8 cellular contexts compared by ENCODE assay signal in genomic region chr10:89414879-89415821, GRCh38. TPM values are rescaled to one million over a fixed set of nuclear protein-coding genes. Genes with fewer than 3 reads are reported as not detected.
DNase-seq lines count a peak whose midpoint lies in the region; ATAC-seq and TF ChIP-seq lines count a peak whose summit lies in the region.

No MANE protein-coding gene starts in this region.

- no peak for TF ChIP-seq CTCF in AG04450 (IDR thresholded peaks at IDR 0.05; ENCODE audit: low read depth, low read length)
- TF ChIP-seq CTCF in neutrophil (IDR thresholded peaks at IDR 0.05) = peak; percentile 5
- no peak for TF ChIP-seq CTCF in vagina (IDR thresholded peaks at IDR 0.05)

- peaks cover 3% of the 10 kb centered on the region for H3K9me3 ChIP-seq in AG04450 (ENCODE audit: control insufficient read depth, insufficient read depth, low read length)
- H3K9me3 ChIP-seq in neutrophil = no peaks in the 10 kb centered on the region
- no peaks in the 10 kb centered on the region for H3K9me3 ChIP-seq in vagina

- CTCF ChIA-PET in AG04450 (lab: Charles Lee) = interaction anchor here (0.5 to 2.0 kb wide), 3 partner anchors 42 to 197 kb away, joined by 4 to 7 read pairs (median 7); no protein-coding TSS in a partner anchor

- H3K4me1 ChIP-seq in neutrophil (ENCODE audit: control insufficient read depth in 1 of 2, insufficient read depth in 1 of 2, low read depth in 1 of 2, low read length in 1 of 2) (peaks cover 23 to 25% of the 10 kb centered on the region in 2 experiments), vagina (peaks cover 36% of the 10 kb centered on the region)

- H3K4me3 ChIP-seq in AG04450 (ENCODE audit: low read depth, low read length) (peak overlapping the region; percentile 76), neutrophil (ENCODE audit: low read depth in 1 of 2, low read length in 1 of 2) (peak overlapping the region; percentile 96 to 97), vagina (peak overlapping the region; percentile 85 to 88)

- no peak for DNase-seq in AG04450 (ENCODE audit: low read depth, low spot score)
- peak; percentile 28 for DNase-seq in RPMI8226
- DNase-seq in glomerular visceral epithelial cell (ENCODE audit: extremely low spot score) = peak; percentile 41
- no peak for DNase-seq in vagina (ENCODE audit: extremely low spot score in 2 of 2)

- peak overlapping the region; percentile 98 for H3K27ac Mint-ChIP-seq in activated naive CD4-positive, alpha-beta T cell treated with anti-CD3 and anti-CD28 coated beads, Interleukin-2, amount 50 U/mL, for 24 hours

- peaks cover 67% of the 10 kb centered on the region for H3K4me1 Mint-ChIP-seq in activated naive CD4-positive, alpha-beta T cell treated with anti-CD3 and anti-CD28 coated beads, Interleukin-2, amount 50 U/mL, for 24 hours

- H3K27ac ChIP-seq in AG04450 (ENCODE audit: low read depth, low read length) (peak overlapping the region; percentile 85), neutrophil (peak overlapping the region; percentile 94), vagina (peak overlapping the region; percentile 99)

- intact Hi-C loops in vagina (cut with DNase I) = no loop called here

- H3K36me3 Mint-ChIP-seq in activated naive CD4-positive, alpha-beta T cell treated with anti-CD3 and anti-CD28 coated beads, Interleukin-2, amount 50 U/mL, for 24 hours = peaks cover 9% of the 10 kb centered on the region

- no peaks in the 10 kb centered on the region for H3K27me3 Mint-ChIP-seq in activated naive CD4-positive, alpha-beta T cell treated with anti-CD3 and anti-CD28 coated beads, Interleukin-2, amount 50 U/mL, for 24 hours

- H3K36me3 ChIP-seq in neutrophil (peaks cover 13% of the 10 kb centered on the region), vagina (peaks cover 0 to 9% of the 10 kb centered on the region in 2 donors)

- no peak for TF ChIP-seq POLR2A in vagina (IDR thresholded peaks at IDR 0.05)

- peak overlapping the region; percentile 96 for H3K4me3 Mint-ChIP-seq in activated naive CD4-positive, alpha-beta T cell treated with anti-CD3 and anti-CD28 coated beads, Interleukin-2, amount 50 U/mL, for 24 hours

- POLR2A ChIA-PET in AG04450 (lab: Yijun Ruan, JAX) = interaction anchor here (1.0 to 1.3 kb wide), 2 partner anchors 22 to 87 kb away, joined by 3 to 6 read pairs; partner anchors contain the start of gene IFIT3

- ATAC-seq in GM18520 (IDR thresholded peaks at IDR 0.05; ENCODE audit: unreplicated experiment) (peak; percentile 17), HG03039 (IDR thresholded peaks at IDR 0.05; ENCODE audit: unreplicated experiment) (peak; percentile 35)

- H3K27me3 ChIP-seq in AG04450 (ENCODE audit: control insufficient read depth, insufficient read depth, low read length) (no peaks in the 10 kb centered on the region), neutrophil (peaks cover 16% of the 10 kb centered on the region), vagina (no peaks in the 10 kb centered on the region)

- no peaks in the 10 kb centered on the region for H3K9me3 Mint-ChIP-seq in activated naive CD4-positive, alpha-beta T cell treated with anti-CD3 and anti-CD28 coated beads, Interleukin-2, amount 50 U/mL, for 24 hours

RNA-seq across cellular contexts. Expression of gene IFIT5, which starts 0.8 kb away (rescaled TPM):
- 11.2 and 14.9 TPM in 2 replicates for polyA plus RNA-seq in AG04450 (2011; rRNA removed)
- polyA minus RNA-seq in AG04450 (2011; rRNA and poly(A)+ RNA removed) = 7.9 and 12.5 TPM in 2 replicates
- total RNA-seq in vagina = 9.1 TPM

RNA-seq across cellular contexts. Expression of gene IFIT1, which starts 22.7 kb away (rescaled TPM):
- 24.3 and 32.8 TPM in 2 replicates for polyA plus RNA-seq in AG04450 (2011; rRNA removed)
- polyA minus RNA-seq in AG04450 (2011; rRNA and poly(A)+ RNA removed) = 8.0 and 13.1 TPM in 2 replicates
- 7.4 TPM for total RNA-seq in vagina

RNA-seq across cellular contexts. Expression of gene IFIT1B, which starts 37.3 kb away (rescaled TPM):
- not detected in 2 replicates for polyA plus RNA-seq in AG04450 (2011; rRNA removed)
- not detected in 2 replicates for polyA minus RNA-seq in AG04450 (2011; rRNA and poly(A)+ RNA removed)
- total RNA-seq in vagina = not detected

Comparison
In these comparisons a context has a peak if more than half of its experiments do, and no peak if none do; other contexts are left out.
1. DNase-seq: peak in RPMI8226 (single experiment) and glomerular visceral epithelial cell (single experiment); none in AG04450 (single experiment) and vagina (0 of 2).
2. Peak in every context shown above with its lines, with median percentiles within 50 percentile points of each other: H3K27ac ChIP-seq and H3K4me3 ChIP-seq.